Comparison of ENCODE assay signal across 15 cellular contexts in genomic region chrX:45485682-45486081, GRCh38.
"Had no signal": no experiment of that assay in that cellular context is flagged by ENCODE, and none has a peak within 500 bp of the region (broad histone marks: within the 10 kb centered on the region; RNA-seq: fewer than 3 reads in every experiment).

No MANE protein-coding gene starts in this region.

- H3K27ac ChIP-seq: body of pancreas, gastroesophageal sphincter, neural progenitor cell, parathyroid adenoma, skin epidermis had no signal

- H3K27me3 ChIP-seq: body of pancreas, gastroesophageal sphincter, neural progenitor cell had no signal

- H3K9me3 ChIP-seq: body of pancreas, gastroesophageal sphincter had no signal

- DNase-seq: activated CD4-positive, alpha-beta T cell treated with anti-CD3 and anti-CD28 coated beads, Interleukin-2, amount 10 ng/mL, durations not matched to agents 24 days and 14 days; activated CD8-positive, alpha-beta memory T cell treated with anti-CD3 and anti-CD28 coated beads for 24 hours; activated naive CD4-positive, alpha-beta T cell treated with anti-CD3 and anti-CD28 coated beads, Interleukin-2, amount 10 ng/mL, durations not matched to agents 7 days and 5 days; amniotic stem cell; body of pancreas; central memory CD4-positive, alpha-beta T cell; cortex of kidney; effector memory CD4-positive, alpha-beta T cell; erythroblast; retina had no signal

- ATAC-seq: body of pancreas, gastroesophageal sphincter, WTC11 had no signal

- H3K4me3 ChIP-seq: body of pancreas, gastroesophageal sphincter, neural progenitor cell, skin epidermis had no signal

- H3K4me1 ChIP-seq: body of pancreas, gastroesophageal sphincter, neural progenitor cell, parathyroid adenoma had no signal

- H3K36me3 ChIP-seq: gastroesophageal sphincter, neural progenitor cell had no signal
